In the genomic region with DNA sequence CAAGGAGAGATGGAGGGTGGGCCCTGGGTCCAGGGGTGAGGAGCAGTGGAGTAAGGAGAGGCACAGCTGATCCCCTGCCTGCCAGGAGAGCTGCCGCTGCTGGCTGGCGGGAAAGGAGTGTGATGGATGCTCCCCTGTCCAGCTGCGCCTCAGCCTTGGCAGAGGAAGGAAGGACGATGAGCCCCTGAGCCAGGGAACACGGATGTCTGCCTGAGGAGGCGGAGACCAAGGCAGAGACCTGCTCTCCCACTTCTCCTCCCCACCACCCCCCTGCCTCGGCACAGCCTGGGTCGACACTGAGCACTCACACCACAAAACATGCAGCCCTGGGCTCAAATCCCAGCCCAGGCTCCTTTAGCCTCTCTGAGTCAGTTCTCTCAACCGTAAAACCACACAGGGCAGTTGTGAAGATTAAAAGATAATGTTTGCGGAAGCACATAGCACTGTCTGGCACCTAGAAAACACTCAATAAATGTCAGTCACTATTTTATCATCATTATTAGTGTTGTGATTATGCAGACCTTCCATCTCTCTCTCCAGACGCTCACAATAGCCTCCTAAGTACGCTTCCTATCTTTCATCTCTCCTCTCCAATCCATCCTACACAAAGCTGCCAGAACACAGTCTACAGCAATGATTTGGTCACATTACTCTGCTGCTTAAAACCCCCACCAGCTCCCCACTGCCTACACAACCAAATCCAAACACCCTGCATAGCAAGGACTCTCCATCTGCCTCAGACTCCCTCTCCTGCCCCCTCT, we compare ENCODE assay signal across 8 cellular contexts. TPM values are rescaled to one million over a fixed set of nuclear protein-coding genes. Genes with fewer than 3 reads are reported as not detected.
DNase-seq lines count a peak whose midpoint lies in the region; ATAC-seq and TF ChIP-seq lines count a peak whose summit lies in the region.

No MANE protein-coding gene starts in this region.

- H3K36me3 Mint-ChIP-seq in activated CD4-positive, alpha-beta T cell treated with anti-CD3 and anti-CD28 coated beads for 36 hours (ENCODE audit: low read depth): no peaks in the 10 kb centered on the region
- H3K36me3 Mint-ChIP-seq in natural killer cell treated with Interleukin-12 subunit alpha and Interleukin-12 subunit beta and Interleukin-15 and Interleukin-18, amount 100 ng/mL, for 72 hours: no peaks in the 10 kb centered on the region

- CTCF ChIA-PET in activated CD4-positive, alpha-beta T cell treated with anti-CD3 and anti-CD28 coated beads for 36 hours (lab: Charles Lee): interaction anchor here (0.6 kb wide), 1 partner anchor 51 kb away, joined by 3 read pairs; no protein-coding TSS in a partner anchor

- no peaks in the 10 kb centered on the region for H3K9me3 ChIP-seq in breast epithelium

- H3K36me3 ChIP-seq in breast epithelium: no peaks in the 10 kb centered on the region

- H3K27me3 ChIP-seq in breast epithelium: no peaks in the 10 kb centered on the region

- peak overlapping the region; percentile 40 to 74 for H3K27ac ChIP-seq in breast epithelium

- H3K4me3 Mint-ChIP-seq in activated CD4-positive, alpha-beta T cell treated with anti-CD3 and anti-CD28 coated beads for 36 hours: no peak overlapping the region
- peak overlapping the region; percentile 72 for H3K4me3 Mint-ChIP-seq in natural killer cell treated with Interleukin-12 subunit alpha and Interleukin-12 subunit beta and Interleukin-15 and Interleukin-18, amount 100 ng/mL, for 72 hours

- peaks cover 15% of the 10 kb centered on the region for H3K4me1 Mint-ChIP-seq in activated CD4-positive, alpha-beta T cell treated with anti-CD3 and anti-CD28 coated beads for 36 hours
- H3K4me1 Mint-ChIP-seq in natural killer cell treated with Interleukin-12 subunit alpha and Interleukin-12 subunit beta and Interleukin-15 and Interleukin-18, amount 100 ng/mL, for 72 hours (ENCODE audit: low read depth in 2 of 2): peaks cover 17 to 22% of the 10 kb centered on the region in 2 donors

- peaks cover 4% of the 10 kb centered on the region for H3K27me3 Mint-ChIP-seq in activated CD4-positive, alpha-beta T cell treated with anti-CD3 and anti-CD28 coated beads for 36 hours
- peaks cover 0 to 23% of the 10 kb centered on the region in 2 donors for H3K27me3 Mint-ChIP-seq in natural killer cell treated with Interleukin-12 subunit alpha and Interleukin-12 subunit beta and Interleukin-15 and Interleukin-18, amount 100 ng/mL, for 72 hours

- TF ChIP-seq CTCF in breast epithelium (IDR thresholded peaks at IDR 0.05): no peak

- peaks cover 0 to 15% of the 10 kb centered on the region in 2 donors for H3K4me1 ChIP-seq in breast epithelium

- H3K27ac Mint-ChIP-seq in activated CD4-positive, alpha-beta T cell treated with anti-CD3 and anti-CD28 coated beads for 36 hours: no peak overlapping the region
- H3K27ac Mint-ChIP-seq in natural killer cell treated with Interleukin-12 subunit alpha and Interleukin-12 subunit beta and Interleukin-15 and Interleukin-18, amount 100 ng/mL, for 72 hours: peak overlapping the region; percentile 33 to 65

- intact Hi-C loops in activated CD4-positive, alpha-beta T cell treated with anti-CD3 and anti-CD28 coated beads for 36 hours (cut with DNase I, micrococcal nuclease): no loop called here
- intact Hi-C loops in breast epithelium (cut with DNase I; ENCODE audit: low total_unique reads): no loop called here

- TF ChIP-seq POLR2A in breast epithelium (IDR thresholded peaks at IDR 0.05): no peak

- peak; percentile 59 for ATAC-seq in activated CD4-positive, alpha-beta T cell treated with anti-CD3 and anti-CD28 coated beads for 36 hours
- peak; percentile 69 for ATAC-seq in HG02678 (IDR thresholded peaks at IDR 0.05; ENCODE audit: unreplicated experiment)
- ATAC-seq in natural killer cell treated with Interleukin-12 subunit alpha and Interleukin-12 subunit beta and Interleukin-15 and Interleukin-18, amount 100 ng/mL, for 72 hours: peak; percentile 78 to 83

- POLR2A ChIA-PET in activated CD4-positive, alpha-beta T cell treated with anti-CD3 and anti-CD28 coated beads for 36 hours (lab: Charles Lee): no interaction called here

- peak; percentile 15 for DNase-seq in activated CD4-positive, alpha-beta T cell treated with anti-CD3 and anti-CD28 coated beads for 36 hours
- DNase-seq in activated CD4-positive, alpha-beta T cell treated with anti-CD3 and anti-CD28 coated beads for 4 hours: no peak
- DNase-seq in NCI-H526 (lab: John Stamatoyannopoulos, UW) (peak; percentile 67 to 77), breast epithelium (ENCODE audit: low spot score in 2 of 2) (peak; percentile 44 to 57), RKO (ENCODE audit: low spot score) (no peak)
- DNase-seq in natural killer cell treated with Interleukin-12 subunit alpha and Interleukin-12 subunit beta and Interleukin-15 and Interleukin-18, amount 100 ng/mL, for 72 hours (ENCODE audit: low spot score): peak; percentile 64
- no peak for DNase-seq in stimulated activated CD4-positive, alpha-beta T cell treated with anti-CD3 and anti-CD28 coated beads, Interleukin-12 subunit alpha, Interleukin-12 subunit beta, amount 100 ng/mL, for 4 hours

- peak overlapping the region in 1 of 3 donors; percentile 46 for H3K4me3 ChIP-seq in breast epithelium

- no peaks in the 10 kb centered on the region for H3K9me3 Mint-ChIP-seq in activated CD4-positive, alpha-beta T cell treated with anti-CD3 and anti-CD28 coated beads for 36 hours (ENCODE audit: low read depth)
- H3K9me3 Mint-ChIP-seq in natural killer cell treated with Interleukin-12 subunit alpha and Interleukin-12 subunit beta and Interleukin-15 and Interleukin-18, amount 100 ng/mL, for 72 hours: no peaks in the 10 kb centered on the region

RNA-seq across cellular contexts. Expression of a gene that starts 52.2 kb away (rescaled TPM):
- total RNA-seq in activated CD4-positive, alpha-beta T cell treated with anti-CD3 and anti-CD28 coated beads for 36 hours: not detected
- total RNA-seq in breast epithelium: under 1 TPM; 0.15 to 0.33 (median 0.32) TPM
- not detected for total RNA-seq in natural killer cell treated with Interleukin-12 subunit alpha and Interleukin-12 subunit beta and Interleukin-15 and Interleukin-18, amount 100 ng/mL, for 72 hours

Comparison
In these comparisons a context has a peak if more than half of its experiments do, and no peak if none do; other contexts are left out.
1. DNase-seq: peak in activated CD4-positive, alpha-beta T cell treated with anti-CD3 and anti-CD28 coated beads for 36 hours (single experiment), NCI-H526 (2 of 2), breast epithelium (2 of 2) and natural killer cell treated with Interleukin-12 subunit alpha and Interleukin-12 subunit beta and Interleukin-15 and Interleukin-18, amount 100 ng/mL, for 72 hours (single experiment); none in activated CD4-positive, alpha-beta T cell treated with anti-CD3 and anti-CD28 coated beads for 4 hours (0 of 2), stimulated activated CD4-positive, alpha-beta T cell treated with anti-CD3 and anti-CD28 coated beads, Interleukin-12 subunit alpha, Interleukin-12 subunit beta, amount 100 ng/mL, for 4 hours (single experiment) and RKO (single experiment).
2. Peak in every context shown above with its lines, with median percentiles within 50 percentile points of each other: ATAC-seq.